ENCODE assay signal across 3 cellular contexts in the genomic region with DNA sequence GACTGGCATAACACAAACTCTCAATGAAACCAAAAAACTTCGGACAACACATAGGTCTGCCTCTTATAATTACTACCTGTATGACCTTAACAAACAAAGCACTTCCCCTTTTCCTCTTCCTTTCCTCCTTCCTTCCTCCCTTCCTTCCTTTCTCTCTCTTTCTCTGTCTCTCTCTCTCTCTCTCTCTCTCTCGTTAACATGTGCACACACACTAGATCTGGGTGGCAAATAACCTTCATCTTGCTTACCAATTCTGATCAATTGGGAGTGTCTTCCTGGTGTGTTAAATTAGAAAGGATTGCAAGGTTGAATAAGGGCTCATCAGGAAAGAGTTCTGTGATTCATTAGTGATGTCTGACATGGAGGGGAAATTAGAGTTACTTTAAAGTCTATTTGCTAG.
TF ChIP-seq lines count a peak whose summit lies in the region.

No MANE protein-coding gene starts in this region.

TF ChIP-seq in HepG2, 621 proteins besides CTCF, POLR2A, EP300 and RAD21 (continues in another document):
- TF ChIP-seq, protein P1, sequence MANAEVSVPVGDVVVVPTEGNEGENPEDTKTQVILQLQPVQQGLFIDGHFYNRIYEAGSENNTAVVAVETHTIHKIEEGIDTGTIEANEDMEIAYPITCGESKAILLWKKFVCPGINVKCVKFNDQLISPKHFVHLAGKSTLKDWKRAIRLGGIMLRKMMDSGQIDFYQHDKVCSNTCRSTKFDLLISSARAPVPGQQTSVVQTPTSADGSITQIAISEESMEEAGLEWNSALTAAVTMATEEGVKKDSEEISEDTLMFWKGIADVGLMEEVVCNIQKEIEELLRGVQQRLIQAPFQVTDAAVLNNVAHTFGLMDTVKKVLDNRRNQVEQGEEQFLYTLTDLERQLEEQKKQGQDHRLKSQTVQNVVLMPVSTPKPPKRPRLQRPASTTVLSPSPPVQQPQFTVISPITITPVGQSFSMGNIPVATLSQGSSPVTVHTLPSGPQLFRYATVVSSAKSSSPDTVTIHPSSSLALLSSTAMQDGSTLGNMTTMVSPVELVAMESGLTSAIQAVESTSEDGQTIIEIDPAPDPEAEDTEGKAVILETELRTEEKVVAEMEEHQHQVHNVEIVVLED (CRISPR knock-in tag; IDR thresholded peaks at IDR 0.05; ENCODE audit: borderline replicate concordance) = no peak
- TF ChIP-seq NBN (conservative IDR thresholded peaks at IDR 0.05) = peak; percentile 35; the same call in 1 of the 2 replicates
- TF ChIP-seq U2AF2 (IDR thresholded peaks at IDR 0.05; ENCODE audit: low read depth, low read length) = no peak
- TF ChIP-seq ZNF569 (CRISPR knock-in tag; IDR thresholded peaks at IDR 0.05; ENCODE audit: borderline replicate concordance) = no peak
- TF ChIP-seq FOXP1 (IDR thresholded peaks at IDR 0.05) = peak; percentile 56; the same call in 1 of the 2 replicates
- TF ChIP-seq FOXP1 (CRISPR knock-in tag; IDR thresholded peaks at IDR 0.05) = no peak
- no peak for TF ChIP-seq CBX5 (CRISPR knock-in tag; IDR thresholded peaks at IDR 0.05; ENCODE audit: borderline replicate concordance)
- TF ChIP-seq, protein P2, sequence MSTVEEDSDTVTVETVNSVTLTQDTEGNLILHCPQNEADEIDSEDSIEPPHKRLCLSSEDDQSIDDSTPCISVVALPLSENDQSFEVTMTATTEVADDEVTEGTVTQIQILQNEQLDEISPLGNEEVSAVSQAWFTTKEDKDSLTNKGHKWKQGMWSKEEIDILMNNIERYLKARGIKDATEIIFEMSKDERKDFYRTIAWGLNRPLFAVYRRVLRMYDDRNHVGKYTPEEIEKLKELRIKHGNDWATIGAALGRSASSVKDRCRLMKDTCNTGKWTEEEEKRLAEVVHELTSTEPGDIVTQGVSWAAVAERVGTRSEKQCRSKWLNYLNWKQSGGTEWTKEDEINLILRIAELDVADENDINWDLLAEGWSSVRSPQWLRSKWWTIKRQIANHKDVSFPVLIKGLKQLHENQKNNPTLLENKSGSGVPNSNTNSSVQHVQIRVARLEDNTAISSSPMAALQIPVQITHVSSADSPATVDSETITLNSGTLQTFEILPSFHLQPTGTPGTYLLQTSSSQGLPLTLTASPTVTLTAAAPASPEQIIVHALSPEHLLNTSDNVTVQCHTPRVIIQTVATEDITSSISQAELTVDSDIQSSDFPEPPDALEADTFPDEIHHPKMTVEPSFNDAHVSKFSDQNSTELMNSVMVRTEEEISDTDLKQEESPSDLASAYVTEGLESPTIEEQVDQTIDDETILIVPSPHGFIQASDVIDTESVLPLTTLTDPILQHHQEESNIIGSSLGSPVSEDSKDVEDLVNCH (CRISPR knock-in tag; IDR thresholded peaks at IDR 0.05) = no peak

TF ChIP-seq in K562, 482 proteins besides CTCF, POLR2A, EP300 and RAD21:
- TF ChIP-seq CBX1 (IDR thresholded peaks at IDR 0.05; ENCODE audit: low read depth) = no peak
- no peak for TF ChIP-seq ELF2 (CRISPR knock-in tag; IDR thresholded peaks at IDR 0.05)
- peak; percentile 63; the same call in 1 of the 2 replicates for TF ChIP-seq SPI1 (IDR thresholded peaks at IDR 0.05; ENCODE audit: borderline replicate concordance, low read depth, low read length)
- TF ChIP-seq KLF16 (IDR thresholded peaks at IDR 0.05) = no peak
- no peak for TF ChIP-seq PTRF (tag; IDR thresholded peaks at IDR 0.05)

TF ChIP-seq in WTC11, 78 proteins besides CTCF, POLR2A, EP300 and RAD21:
- TF ChIP-seq ZNF219 (CRISPR knock-in tag; IDR thresholded peaks at IDR 0.05; ENCODE audit: borderline replicate concordance) (no peak), RORB (CRISPR knock-in tag; IDR thresholded peaks at IDR 0.05) (no peak), TP53 (CRISPR knock-in tag; IDR thresholded peaks at IDR 0.05) (no peak), OVOL2 (CRISPR knock-in tag; IDR thresholded peaks at IDR 0.05; ENCODE audit: borderline replicate concordance) (no peak), CREM (CRISPR knock-in tag; IDR thresholded peaks at IDR 0.05) (no peak), MYBL2 (CRISPR knock-in tag; IDR thresholded peaks at IDR 0.05) (no peak)
- TF ChIP-seq, protein P3, sequence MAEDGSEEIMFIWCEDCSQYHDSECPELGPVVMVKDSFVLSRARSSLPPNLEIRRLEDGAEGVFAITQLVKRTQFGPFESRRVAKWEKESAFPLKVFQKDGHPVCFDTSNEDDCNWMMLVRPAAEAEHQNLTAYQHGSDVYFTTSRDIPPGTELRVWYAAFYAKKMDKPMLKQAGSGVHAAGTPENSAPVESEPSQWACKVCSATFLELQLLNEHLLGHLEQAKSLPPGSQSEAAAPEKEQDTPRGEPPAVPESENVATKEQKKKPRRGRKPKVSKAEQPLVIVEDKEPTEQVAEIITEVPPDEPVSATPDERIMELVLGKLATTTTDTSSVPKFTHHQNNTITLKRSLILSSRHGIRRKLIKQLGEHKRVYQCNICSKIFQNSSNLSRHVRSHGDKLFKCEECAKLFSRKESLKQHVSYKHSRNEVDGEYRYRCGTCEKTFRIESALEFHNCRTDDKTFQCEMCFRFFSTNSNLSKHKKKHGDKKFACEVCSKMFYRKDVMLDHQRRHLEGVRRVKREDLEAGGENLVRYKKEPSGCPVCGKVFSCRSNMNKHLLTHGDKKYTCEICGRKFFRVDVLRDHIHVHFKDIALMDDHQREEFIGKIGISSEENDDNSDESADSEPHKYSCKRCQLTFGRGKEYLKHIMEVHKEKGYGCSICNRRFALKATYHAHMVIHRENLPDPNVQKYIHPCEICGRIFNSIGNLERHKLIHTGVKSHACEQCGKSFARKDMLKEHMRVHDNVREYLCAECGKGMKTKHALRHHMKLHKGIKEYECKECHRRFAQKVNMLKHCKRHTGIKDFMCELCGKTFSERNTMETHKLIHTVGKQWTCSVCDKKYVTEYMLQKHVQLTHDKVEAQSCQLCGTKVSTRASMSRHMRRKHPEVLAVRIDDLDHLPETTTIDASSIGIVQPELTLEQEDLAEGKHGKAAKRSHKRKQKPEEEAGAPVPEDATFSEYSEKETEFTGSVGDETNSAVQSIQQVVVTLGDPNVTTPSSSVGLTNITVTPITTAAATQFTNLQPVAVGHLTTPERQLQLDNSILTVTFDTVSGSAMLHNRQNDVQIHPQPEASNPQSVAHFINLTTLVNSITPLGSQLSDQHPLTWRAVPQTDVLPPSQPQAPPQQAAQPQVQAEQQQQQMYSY (CRISPR knock-in tag; IDR thresholded peaks at IDR 0.05) = no peak
- TF ChIP-seq, protein P4, sequence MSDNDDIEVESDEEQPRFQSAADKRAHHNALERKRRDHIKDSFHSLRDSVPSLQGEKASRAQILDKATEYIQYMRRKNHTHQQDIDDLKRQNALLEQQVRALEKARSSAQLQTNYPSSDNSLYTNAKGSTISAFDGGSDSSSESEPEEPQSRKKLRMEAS (CRISPR knock-in tag; IDR thresholded peaks at IDR 0.05) = no peak
- TF ChIP-seq, protein P5, sequence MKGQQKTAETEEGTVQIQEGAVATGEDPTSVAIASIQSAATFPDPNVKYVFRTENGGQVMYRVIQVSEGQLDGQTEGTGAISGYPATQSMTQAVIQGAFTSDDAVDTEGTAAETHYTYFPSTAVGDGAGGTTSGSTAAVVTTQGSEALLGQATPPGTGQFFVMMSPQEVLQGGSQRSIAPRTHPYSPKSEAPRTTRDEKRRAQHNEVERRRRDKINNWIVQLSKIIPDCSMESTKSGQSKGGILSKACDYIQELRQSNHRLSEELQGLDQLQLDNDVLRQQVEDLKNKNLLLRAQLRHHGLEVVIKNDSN (CRISPR knock-in tag; IDR thresholded peaks at IDR 0.05) = no peak
